Comparison of ENCODE assay signal across 26 cellular contexts in the genomic region with DNA sequence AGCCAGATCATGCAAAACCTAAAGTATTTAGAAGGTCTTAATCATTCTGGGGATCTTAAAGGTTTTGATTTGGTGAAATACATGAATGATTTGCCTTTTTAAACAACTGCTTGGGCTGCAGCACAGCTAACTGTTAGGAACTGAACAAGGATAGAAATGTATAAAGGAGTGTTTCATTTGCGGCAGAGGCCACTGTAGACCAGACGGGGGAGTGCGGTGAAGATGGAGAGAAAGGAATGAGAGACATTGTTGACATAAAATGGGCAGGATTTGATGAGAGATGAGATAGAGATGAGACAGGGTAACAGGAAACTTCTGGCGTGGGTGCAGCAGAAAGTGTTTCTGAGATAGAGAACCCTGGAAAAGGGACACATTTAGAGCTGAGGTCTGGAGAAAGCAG.
DNase-seq lines count a peak whose midpoint lies in the region; FAIRE-seq and TF ChIP-seq lines count a peak whose summit lies in the region.
"Had no signal": no experiment of that assay in that cellular context is flagged by ENCODE, and none has a peak within 500 bp of the region (broad histone marks: within the 10 kb centered on the region; RNA-seq: fewer than 3 reads in every experiment).

No MANE protein-coding gene starts in this region.

- H3K9ac ChIP-seq in mammary epithelial cell (ENCODE audit: insufficient read depth, low read length), result no peak overlapping the region
- H3K9ac ChIP-seq in astrocyte (ENCODE audit: low read length), result no peak overlapping the region

- CTCF ChIA-PET in mammary epithelial cell (lab: Charles Lee; ENCODE audit: low non-redundant PET), result no interaction called here

- H3K4me1 ChIP-seq in mammary epithelial cell (ENCODE audit: insufficient read depth, low read length), result peaks cover 6% of the 10 kb centered on the region
- no peaks in the 10 kb centered on the region for H3K4me1 ChIP-seq in breast epithelium
- H3K4me1 ChIP-seq in astrocyte (ENCODE audit: insufficient read depth, low read length), result no peaks in the 10 kb centered on the region
- H3K4me1 ChIP-seq: spleen, upper lobe of left lung had no signal

- in situ Hi-C loops in mammary epithelial cell (cut with MboI; ENCODE audit: low sequenced_read_pairs in 2 of 2), result no loop called here

- peak in 1 of 2 donors; percentile 22 for TF ChIP-seq CTCF in mammary epithelial cell (conservative IDR thresholded peaks at IDR 0.05 in 1 of 2, IDR thresholded peaks at IDR 0.05 in 1 of 2; ENCODE audit: extremely low read depth in 1 of 2, insufficient read depth in 1 of 2, low read depth in 1 of 2, low read length in 2 of 2)
- no peak for TF ChIP-seq CTCF in breast epithelium (IDR thresholded peaks at IDR 0.05)
- no peak for TF ChIP-seq CTCF in astrocyte (IDR thresholded peaks at IDR 0.05; ENCODE audit: insufficient read depth, low read depth, low read length)
- TF ChIP-seq CTCF in coronary artery (IDR thresholded peaks at IDR 0.05), result no peak

- peak; percentile 50 for FAIRE-seq in astrocyte (lab: Jason Lieb, UNC)
- FAIRE-seq: GM12878 had no signal

- no peaks in the 10 kb centered on the region for H3K36me3 ChIP-seq in mammary epithelial cell (ENCODE audit: insufficient read depth, low read length)
- no peaks in the 10 kb centered on the region for H3K36me3 ChIP-seq in breast epithelium
- H3K36me3 ChIP-seq in astrocyte (ENCODE audit: insufficient read depth, low read length), result no peaks in the 10 kb centered on the region
- H3K36me3 ChIP-seq: spleen, upper lobe of left lung had no signal

- no peaks in the 10 kb centered on the region for H3K9me3 Mint-ChIP-seq in astrocyte (ENCODE audit: unreplicated experiment)
- H3K9me3 Mint-ChIP-seq: activated CD4-positive, alpha-beta memory T cell treated with anti-CD3 and anti-CD28 coated beads, Interleukin-2, amount 10 ng/mL, durations not matched to agents 7 days and 5 days; neural crest cell; WTC11 had no signal

- H3K9me3 ChIP-seq in mammary epithelial cell (replicated peaks; ENCODE audit: insufficient read depth, low read length), result no peaks in the 10 kb centered on the region
- no peaks in the 10 kb centered on the region for H3K9me3 ChIP-seq in breast epithelium
- no peaks in the 10 kb centered on the region for H3K9me3 ChIP-seq in astrocyte (ENCODE audit: insufficient read depth, low read depth, low read length)
- H3K9me3 ChIP-seq: upper lobe of left lung had no signal

- DNase-seq in mammary epithelial cell (peak; percentile 30), breast epithelium (ENCODE audit: low spot score in 2 of 2) (no peak), astrocyte (ENCODE audit: low read depth) (no peak), iris pigment epithelial cell (ENCODE audit: low read depth) (peak; percentile 51), coronary artery (ENCODE audit: low spot score) (no peak), HK-2 (ENCODE audit: unreplicated experiment) (no peak), hippocampal formation (lab: John Stamatoyannopoulos, UW) (no peak), COLO668 (lab: John Stamatoyannopoulos, UW; ENCODE audit: unreplicated experiment) (no peak)
- DNase-seq: 8988T; activated CD4-positive, alpha-beta memory T cell treated with anti-CD3 and anti-CD28 coated beads, Interleukin-2, amount 10 ng/mL, durations not matched to agents 7 days and 5 days; activated gamma-delta T cell; activated T-cell treated with anti-CD3 and anti-CD28 coated beads for 4 hours; amniotic stem cell; caudate nucleus; CD4-positive, CD25-positive, alpha-beta regulatory T cell; DMS53; left colon; midbrain; NCI-H1930; NCI-H345; NCI-H82; spleen; upper lobe of left lung had no signal

- H3K4me3 Mint-ChIP-seq in astrocyte (ENCODE audit: unreplicated experiment), result no peak overlapping the region
- H3K4me3 Mint-ChIP-seq: activated CD4-positive, alpha-beta memory T cell treated with anti-CD3 and anti-CD28 coated beads, Interleukin-2, amount 10 ng/mL, durations not matched to agents 7 days and 5 days; CD4-positive, CD25-positive, alpha-beta regulatory T cell; neural crest cell; WTC11 had no signal

- no peak overlapping the region for H3K4me2 ChIP-seq in mammary epithelial cell (ENCODE audit: insufficient read depth, low read depth, low read length)
- H3K4me2 ChIP-seq in astrocyte (ENCODE audit: low read length), result no peak overlapping the region

- no peak for TF ChIP-seq POLR2A in breast epithelium (IDR thresholded peaks at IDR 0.05)

- dilution Hi-C loops in mammary epithelial cell (cut with HindIII; ENCODE audit: low sequenced_read_pairs), result no loop called here

- 52% methylated on average over 4 of the region's 4 CpGs for WGBS in mammary epithelial cell (ENCODE audit: low coverage, missing lambda C conversion rate)

- H2AFZ ChIP-seq in mammary epithelial cell (ENCODE audit: low read depth, low read length) (peak overlapping the region; percentile 78), astrocyte (ENCODE audit: low read depth, low read length) (no peak overlapping the region)

- H3K27ac Mint-ChIP-seq in astrocyte (ENCODE audit: unreplicated experiment), result no peak overlapping the region
- H3K27ac Mint-ChIP-seq: activated CD4-positive, alpha-beta memory T cell treated with anti-CD3 and anti-CD28 coated beads, Interleukin-2, amount 10 ng/mL, durations not matched to agents 7 days and 5 days; CD4-positive, CD25-positive, alpha-beta regulatory T cell; WTC11 had no signal

- no peaks in the 10 kb centered on the region for H3K27me3 ChIP-seq in mammary epithelial cell (ENCODE audit: insufficient read depth, low read length)
- H3K27me3 ChIP-seq in breast epithelium, result no peaks in the 10 kb centered on the region
- H3K27me3 ChIP-seq in astrocyte (ENCODE audit: insufficient read depth, low read length), result no peaks in the 10 kb centered on the region
- H3K27me3 ChIP-seq: spleen, upper lobe of left lung had no signal

- intact Hi-C loops in mammary epithelial cell (cut with micrococcal nuclease), result no loop called here
- intact Hi-C loops in breast epithelium (cut with DNase I; ENCODE audit: low total_unique reads), result no loop called here

- H4K20me1 ChIP-seq in mammary epithelial cell (ENCODE audit: insufficient read depth, low read length) (no peaks in the 10 kb centered on the region), astrocyte (ENCODE audit: insufficient read depth, low read length) (no peaks in the 10 kb centered on the region)

- no TSS peak for BruUV-seq in mammary epithelial cell (replicated peaks; lab: Mats Ljungman, UMichigan)

- H3K27me3 Mint-ChIP-seq in astrocyte (ENCODE audit: low read depth, unreplicated experiment), result no peaks in the 10 kb centered on the region
- H3K27me3 Mint-ChIP-seq: activated CD4-positive, alpha-beta memory T cell treated with anti-CD3 and anti-CD28 coated beads, Interleukin-2, amount 10 ng/mL, durations not matched to agents 7 days and 5 days; CD4-positive, CD25-positive, alpha-beta regulatory T cell had no signal

- no peaks in the 10 kb centered on the region for H3K79me2 ChIP-seq in mammary epithelial cell (ENCODE audit: insufficient read depth, low read length)
- H3K79me2 ChIP-seq in astrocyte (ENCODE audit: insufficient read depth, low read length), result no peaks in the 10 kb centered on the region

- H3K4me3 ChIP-seq in mammary epithelial cell (replicated peaks in 1 of 3; ENCODE audit: insufficient read depth in 1 of 3, low read depth in 2 of 3, low read length in 3 of 3), result no peak overlapping the region
- no peak overlapping the region for H3K4me3 ChIP-seq in breast epithelium
- no peak overlapping the region for H3K4me3 ChIP-seq in astrocyte (ENCODE audit: insufficient read depth, low read depth, low read length)
- H3K4me3 ChIP-seq in coronary artery, result no peak overlapping the region
- H3K4me3 ChIP-seq: GM12878, spleen, upper lobe of left lung had no signal

- no peaks in the 10 kb centered on the region for H3K36me3 Mint-ChIP-seq in astrocyte (ENCODE audit: low read depth, unreplicated experiment)
- H3K36me3 Mint-ChIP-seq: CD4-positive, CD25-positive, alpha-beta regulatory T cell; WTC11 had no signal

- peaks cover 3% of the 10 kb centered on the region for H3K4me1 Mint-ChIP-seq in astrocyte (ENCODE audit: low read depth, unreplicated experiment)
- H3K4me1 Mint-ChIP-seq: activated CD4-positive, alpha-beta memory T cell treated with anti-CD3 and anti-CD28 coated beads, Interleukin-2, amount 10 ng/mL, durations not matched to agents 7 days and 5 days; CD4-positive, CD25-positive, alpha-beta regulatory T cell; WTC11 had no signal

- no peak overlapping the region for H3K27ac ChIP-seq in mammary epithelial cell (ENCODE audit: insufficient read depth, low read depth, low read length)
- no peak overlapping the region for H3K27ac ChIP-seq in breast epithelium
- no peak overlapping the region for H3K27ac ChIP-seq in astrocyte (ENCODE audit: low read depth, low read length)
- H3K27ac ChIP-seq in coronary artery, result no peak overlapping the region
- H3K27ac ChIP-seq: spleen, upper lobe of left lung had no signal

Comparison
In these comparisons a context has a peak if more than half of its experiments do, and no peak if none do; other contexts are left out.
1. DNase-seq: peak in mammary epithelial cell (single experiment) and iris pigment epithelial cell (single experiment); none in breast epithelium (0 of 2), astrocyte (single experiment), coronary artery (single experiment), HK-2 (single experiment), hippocampal formation (0 of 2) and COLO668 (single experiment).